Comparison of ENCODE assay signal across 1 cellular context in the genomic region with DNA sequence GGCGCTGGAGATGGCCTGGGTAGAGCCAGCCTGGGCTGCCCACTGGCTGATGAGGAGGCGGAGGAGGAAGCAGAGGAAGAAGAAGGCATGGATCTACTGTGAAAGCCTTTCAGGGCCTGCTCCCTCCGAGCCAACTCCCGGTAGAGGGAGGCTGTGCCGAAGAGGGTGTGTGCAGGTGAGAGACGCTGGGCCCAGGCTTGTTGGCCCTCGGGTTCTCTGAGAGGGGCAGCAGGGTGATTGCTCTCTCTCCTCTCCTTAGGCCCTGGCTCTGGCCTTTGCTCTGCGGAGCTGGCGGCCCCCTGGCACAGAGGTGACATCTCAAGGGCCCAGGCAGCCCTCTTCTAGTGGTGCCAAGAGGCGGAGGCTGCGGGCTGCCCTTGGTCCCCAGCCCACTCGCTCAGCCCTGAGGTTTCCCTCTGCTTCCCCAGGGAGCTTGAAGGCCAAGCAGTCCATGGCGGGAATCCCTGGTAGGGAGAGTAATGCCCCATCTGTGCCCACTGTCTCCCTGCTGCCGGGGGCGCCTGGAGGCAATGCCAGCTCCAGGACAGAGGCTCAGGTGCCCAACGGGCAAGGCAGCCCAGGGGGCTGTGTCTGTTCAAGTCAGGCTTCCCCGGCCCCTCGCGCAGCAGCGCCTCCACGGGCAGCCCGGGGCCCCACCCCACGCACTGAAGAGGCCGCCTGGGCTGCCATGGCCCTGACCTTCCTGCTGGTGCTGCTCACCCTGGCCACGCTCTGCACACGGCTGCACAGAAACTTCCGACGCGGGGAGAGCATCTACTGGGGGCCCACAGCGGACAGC.
TF ChIP-seq lines count a peak whose summit lies in the region.

No MANE protein-coding gene starts in this region.

TF ChIP-seq in GM23338, 12 proteins besides CTCF, POLR2A, EP300 and RAD21:
- TF ChIP-seq STAT1 (IDR thresholded peaks at IDR 0.05; ENCODE audit: unreplicated experiment) (no peak), EZH2 (IDR thresholded peaks at IDR 0.05; ENCODE audit: low read depth, unreplicated experiment) (no peak), JUNB (IDR thresholded peaks at IDR 0.05; ENCODE audit: unreplicated experiment) (no peak), CREB1 (CRISPR knock-in tag; IDR thresholded peaks at IDR 0.05; ENCODE audit: low read depth) (no peak), REST (IDR thresholded peaks at IDR 0.05; ENCODE audit: unreplicated experiment) (no peak), ZNF331 (CRISPR knock-in tag; IDR thresholded peaks at IDR 0.05; ENCODE audit: low read depth) (no peak), EZH2phosphoT487 (IDR thresholded peaks at IDR 0.05; ENCODE audit: unreplicated experiment) (no peak)
- TF ChIP-seq, protein P1, sequence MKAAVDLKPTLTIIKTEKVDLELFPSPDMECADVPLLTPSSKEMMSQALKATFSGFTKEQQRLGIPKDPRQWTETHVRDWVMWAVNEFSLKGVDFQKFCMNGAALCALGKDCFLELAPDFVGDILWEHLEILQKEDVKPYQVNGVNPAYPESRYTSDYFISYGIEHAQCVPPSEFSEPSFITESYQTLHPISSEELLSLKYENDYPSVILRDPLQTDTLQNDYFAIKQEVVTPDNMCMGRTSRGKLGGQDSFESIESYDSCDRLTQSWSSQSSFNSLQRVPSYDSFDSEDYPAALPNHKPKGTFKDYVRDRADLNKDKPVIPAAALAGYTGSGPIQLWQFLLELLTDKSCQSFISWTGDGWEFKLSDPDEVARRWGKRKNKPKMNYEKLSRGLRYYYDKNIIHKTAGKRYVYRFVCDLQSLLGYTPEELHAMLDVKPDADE (IDR thresholded peaks at IDR 0.05) = no peak
TF ChIP-seq in GM23338: peak in this region for 0.
